Comparison of ENCODE assay signal across 17 cellular contexts in the genomic region with DNA sequence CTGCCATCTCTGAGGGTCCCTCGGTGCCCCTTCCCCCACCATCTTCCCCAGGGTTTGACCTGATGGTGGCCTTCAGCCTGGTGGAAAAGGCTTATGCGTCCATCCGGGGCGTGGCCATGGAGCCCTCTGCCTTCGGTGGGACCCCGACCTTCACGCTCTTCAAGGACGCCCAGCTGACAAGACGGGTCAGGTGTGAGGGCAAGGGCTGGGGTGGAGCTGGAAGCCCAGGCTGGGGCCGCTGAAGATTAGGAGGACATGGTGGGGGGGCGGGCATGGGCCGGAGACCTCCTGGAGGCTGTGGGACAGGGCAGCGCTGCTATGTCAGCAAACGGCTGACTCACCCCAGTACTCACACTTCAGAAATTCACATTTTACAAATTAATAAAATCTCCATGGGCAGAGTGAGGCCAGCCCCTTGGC. TPM values are rescaled to one million over a fixed set of nuclear protein-coding genes. Genes with fewer than 3 reads are reported as not detected.
"Had no signal": no experiment of that assay in that cellular context is flagged by ENCODE, and none has a peak within 500 bp of the region (broad histone marks: within the 10 kb centered on the region; RNA-seq: fewer than 3 reads in every experiment).

No MANE protein-coding gene starts in this region.

- ATAC-seq: gastroesophageal sphincter, pancreas had no signal

- H3K9me3 ChIP-seq: adrenal gland, colonic mucosa, gastroesophageal sphincter, pancreas, suprapubic skin, upper lobe of left lung had no signal

- DNase-seq: activated B cell treated with CpG ODN at 0.5 μM for 24 hours; activated naive CD4-positive, alpha-beta T cell treated with Interleukin-2 at 50 U/mL for 16 hours; caudate nucleus; colonic mucosa; small intestine had no signal

- H3K36me3 ChIP-seq: adrenal gland, colonic mucosa, gastroesophageal sphincter, pancreas, suprapubic skin, upper lobe of left lung had no signal

- H3K4me1 ChIP-seq: adrenal gland, colonic mucosa, pancreas, suprapubic skin had no signal

- H3K4me2 ChIP-seq: hepatocyte had no signal

- H3K27me3 ChIP-seq: adrenal gland, colonic mucosa, hepatocyte, pancreas, upper lobe of left lung had no signal

- H2AFZ ChIP-seq: hepatocyte had no signal

- H3K4me3 ChIP-seq: adrenal gland, colonic mucosa, gastroesophageal sphincter, hepatocyte, pancreas, suprapubic skin, upper lobe of left lung had no signal

- H3K27ac ChIP-seq: adrenal gland, colonic mucosa, gastroesophageal sphincter, hepatocyte, pancreas, suprapubic skin, upper lobe of left lung had no signal

RNA-seq across cellular contexts. Expression of gene COL20A1, which starts 23.5 kb away (rescaled TPM):
- total RNA-seq: activated B cell treated with CpG ODN at 0.5 μM for 24 hours; activated CD8-positive, alpha-beta memory T cell treated with anti-CD3 and anti-CD28 coated beads for 36 hours; activated T-helper 1 cell treated with anti-CD3 and anti-CD28 coated beads, Interleukin-12 subunit alpha, Interleukin-12 subunit beta, Interleukin-2, Interleukin-4 antibody, amounts not matched to agents 30 ng/mL and 10 ng/mL and 1 ng/mL, durations not matched to agents 14 hours and 24 hours and 36 hours; colonic mucosa; gastroesophageal sphincter; hepatocyte; kidney epithelial cell; lower leg skin; pancreas; renal cortical epithelial cell; suprapubic skin had no signal
- polyA plus RNA-seq: esophagus, hepatocyte had no signal

RNA-seq across cellular contexts. Expression of gene CHRNA4, which starts 44.6 kb away (rescaled TPM):
- total RNA-seq: activated B cell treated with CpG ODN at 0.5 μM for 24 hours; activated CD8-positive, alpha-beta memory T cell treated with anti-CD3 and anti-CD28 coated beads for 36 hours; activated T-helper 1 cell treated with anti-CD3 and anti-CD28 coated beads, Interleukin-12 subunit alpha, Interleukin-12 subunit beta, Interleukin-2, Interleukin-4 antibody, amounts not matched to agents 30 ng/mL and 10 ng/mL and 1 ng/mL, durations not matched to agents 14 hours and 24 hours and 36 hours; gastroesophageal sphincter; hepatocyte; kidney epithelial cell; renal cortical epithelial cell; suprapubic skin had no signal
